In genomic region chr22:36865346-36865745, GRCh38 we compare ENCODE assay signal across 19 cellular contexts. TPM values are rescaled to one million over a fixed set of nuclear protein-coding genes. Genes with fewer than 3 reads are reported as not detected.
DNase-seq lines count a peak whose midpoint lies in the region; TF ChIP-seq lines count a peak whose summit lies in the region.
"Had no signal": no experiment of that assay in that cellular context is flagged by ENCODE, and none has a peak within 500 bp of the region (broad histone marks: within the 10 kb centered on the region; RNA-seq: fewer than 3 reads in every experiment).

No MANE protein-coding gene starts in this region.

- H3K36me3 ChIP-seq in MG63 (no peaks in the 10 kb centered on the region), neutrophil (peaks cover 71% of the 10 kb centered on the region), spleen (peaks cover 0 to 70% (median 29%) of the 10 kb centered on the region in 6 donors), brain microvascular endothelial cell (replicated peaks) (no peaks in the 10 kb centered on the region)

- H3K4me3 Mint-ChIP-seq in T-helper 2 cell treated with Interferon-gamma antibody and Interleukin-4, amounts not matched to agents 5 μg/mL and 100 μg/mL, for 36 hours, result no peak overlapping the region
- H3K4me3 Mint-ChIP-seq: activated naive CD4-positive, alpha-beta T cell treated with anti-CD3 and anti-CD28 coated beads, Interleukin-2, amount 10 ng/mL, durations not matched to agents 7 days and 5 days; central memory CD8-positive, alpha-beta T cell had no signal

- H3K27ac ChIP-seq in neutrophil (peak overlapping the region; percentile 95), spleen (peak overlapping the region in 2 of 8 donors; percentile 94 to 96), brain microvascular endothelial cell (no peak overlapping the region)
- H3K27ac ChIP-seq: epithelial cell of prostate, RWPE1 had no signal

- H3K4me3 ChIP-seq in MG63 (no peak overlapping the region), neutrophil (ENCODE audit: low read depth in 1 of 2, low read length in 1 of 2) (no peak overlapping the region), spleen (no peak overlapping the region), brain microvascular endothelial cell (ENCODE audit: low read depth, low read length) (no peak overlapping the region)

- H3K27me3 ChIP-seq in MG63, result no peaks in the 10 kb centered on the region
- no peaks in the 10 kb centered on the region for H3K27me3 ChIP-seq in neutrophil
- peaks cover 0 to 3% (median 0%) of the 10 kb centered on the region in 7 donors for H3K27me3 ChIP-seq in spleen (replicated peaks in 1 of 7)
- no peaks in the 10 kb centered on the region for H3K27me3 ChIP-seq in brain microvascular endothelial cell (replicated peaks)

- no peaks in the 10 kb centered on the region for H3K9me3 ChIP-seq in MG63
- no peaks in the 10 kb centered on the region for H3K9me3 ChIP-seq in neutrophil
- H3K9me3 ChIP-seq in spleen, result no peaks in the 10 kb centered on the region

- H3K27ac Mint-ChIP-seq in T-helper 2 cell treated with Interferon-gamma antibody and Interleukin-4, amounts not matched to agents 5 μg/mL and 100 μg/mL, for 36 hours, result no peak overlapping the region
- H3K27ac Mint-ChIP-seq: activated naive CD4-positive, alpha-beta T cell treated with anti-CD3 and anti-CD28 coated beads, Interleukin-2, amount 10 ng/mL, durations not matched to agents 7 days and 5 days had no signal

- DNase-seq in T-helper 2 cell treated with Interferon-gamma antibody and Interleukin-4, amounts not matched to agents 5 μg/mL and 100 μg/mL, for 36 hours (ENCODE audit: low spot score), result peak; percentile 11
- DNase-seq in T-helper 2 cell (no peak), MG63 (peak; percentile 13), dermis blood vessel endothelial cell (peak; percentile 42), spleen (no peak), brain microvascular endothelial cell (no peak), G401 (ENCODE audit: low spot score) (no peak)
- DNase-seq: activated naive CD4-positive, alpha-beta T cell treated with anti-CD3 and anti-CD28 coated beads, Interleukin-2, amount 10 ng/mL, durations not matched to agents 7 days and 5 days; left cardiac atrium; naive B cell; NCI-H2029 treated with DMSO at 0.1 percent for 48 hours; NCI-H526 treated with DMSO at 0.1 percent for 48 hours; stimulated activated CD4-positive, alpha-beta T cell treated with anti-CD3 and anti-CD28 coated beads, Interleukin-2, amount 100 ng/mL, for 48 hours had no signal

- peaks cover 29% of the 10 kb centered on the region for H3K4me1 Mint-ChIP-seq in T-helper 2 cell treated with Interferon-gamma antibody and Interleukin-4, amounts not matched to agents 5 μg/mL and 100 μg/mL, for 36 hours (ENCODE audit: low read depth)

- peaks cover 67 to 75% of the 10 kb centered on the region in 2 experiments for H3K4me1 ChIP-seq in neutrophil (ENCODE audit: control insufficient read depth in 1 of 2, insufficient read depth in 1 of 2, low read depth in 1 of 2, low read length in 1 of 2)
- H3K4me1 ChIP-seq in spleen, result peaks cover 0 to 52% (median 38%) of the 10 kb centered on the region in 6 donors

- H3K36me3 Mint-ChIP-seq in T-helper 2 cell treated with Interferon-gamma antibody and Interleukin-4, amounts not matched to agents 5 μg/mL and 100 μg/mL, for 36 hours (ENCODE audit: low read depth), result peaks cover 41% of the 10 kb centered on the region
- H3K36me3 Mint-ChIP-seq: activated naive CD4-positive, alpha-beta T cell treated with anti-CD3 and anti-CD28 coated beads, Interleukin-2, amount 10 ng/mL, durations not matched to agents 7 days and 5 days had no signal

- TF ChIP-seq CTCF in neutrophil (IDR thresholded peaks at IDR 0.05), result no peak
- no peak for TF ChIP-seq CTCF in spleen (IDR thresholded peaks at IDR 0.05 in 8 of 11, conservative IDR thresholded peaks at IDR 0.05 in 3 of 11)
- no peak for TF ChIP-seq CTCF in brain microvascular endothelial cell (IDR thresholded peaks at IDR 0.05; ENCODE audit: low read depth, low read length, missing control alignments)

- in situ Hi-C loops in brain microvascular endothelial cell (cut with HindIII; ENCODE audit: low pct_ligation_motif_present, low sequenced_read_pairs), result no loop called here
- in situ Hi-C loops in G401 (cut with HindIII; ENCODE audit: low sequenced_read_pairs), result no loop called here

- 49 to 57% (median 54%) methylated on average over 13 of the region's 13 CpGs for WGBS in spleen, 5 donors

- intact Hi-C loops in spleen (cut with DNase I; ENCODE audit: low total_unique reads), result no loop called here

- H3K9me3 Mint-ChIP-seq in T-helper 2 cell treated with Interferon-gamma antibody and Interleukin-4, amounts not matched to agents 5 μg/mL and 100 μg/mL, for 36 hours, result no peaks in the 10 kb centered on the region
- H3K9me3 Mint-ChIP-seq: activated naive CD4-positive, alpha-beta T cell treated with anti-CD3 and anti-CD28 coated beads, Interleukin-2, amount 10 ng/mL, durations not matched to agents 7 days and 5 days; central memory CD8-positive, alpha-beta T cell; naive B cell had no signal

- TF ChIP-seq POLR2A in spleen (IDR thresholded peaks at IDR 0.05), result no peak

- no peaks in the 10 kb centered on the region for H3K27me3 Mint-ChIP-seq in T-helper 2 cell treated with Interferon-gamma antibody and Interleukin-4, amounts not matched to agents 5 μg/mL and 100 μg/mL, for 36 hours (ENCODE audit: low read depth)
- H3K27me3 Mint-ChIP-seq: activated naive CD4-positive, alpha-beta T cell treated with anti-CD3 and anti-CD28 coated beads, Interleukin-2, amount 10 ng/mL, durations not matched to agents 7 days and 5 days; naive B cell had no signal

RNA-seq across cellular contexts. Expression of gene NCF4, which starts 4.5 kb away (rescaled TPM):
- not detected in 2 replicates for total RNA-seq in MG63 (2014; rRNA removed; shearing (Covaris generic); ENCODE audit: low replicate concordance)
- total RNA-seq in dermis blood vessel endothelial cell, result 0.17 TPM in 1 of 2 replicates, not detected in the other
- total RNA-seq in spleen, result 100 to 1,000 TPM in 6 of 7 donors, 10 to 100 TPM in 1; 89.0 to 222 (median 146) TPM
- polyA plus RNA-seq in spleen, result 100 to 1,000 TPM; 116 to 178 (median 162) TPM
- not detected in 2 replicates for total RNA-seq in G401 (2014; rRNA removed; shearing (Covaris generic))
- total RNA-seq: HT-29 had no signal

RNA-seq across cellular contexts. Expression of gene CSF2RB, which starts 48.1 kb away (rescaled TPM):
- not detected in 2 replicates for total RNA-seq in MG63 (2014; rRNA removed; shearing (Covaris generic); ENCODE audit: low replicate concordance)
- 7.1 and 9.2 TPM in 2 replicates for total RNA-seq in dermis blood vessel endothelial cell
- 100 to 1,000 TPM in 1 of 7 donors, 10 to 100 TPM in 6; 35.9 to 110 (median 61.3) TPM for total RNA-seq in spleen
- polyA plus RNA-seq in spleen, result 10 to 100 TPM; 14.2 to 19.7 (median 16.3) TPM
- total RNA-seq in G401 (2014; rRNA removed; shearing (Covaris generic)), result not detected in 2 replicates
- total RNA-seq: HT-29 had no signal

RNA-seq across cellular contexts. Expression of gene PVALB, which starts 48.5 kb away (rescaled TPM):
- not detected in 2 replicates for total RNA-seq in MG63 (2014; rRNA removed; shearing (Covaris generic); ENCODE audit: low replicate concordance)
- total RNA-seq in dermis blood vessel endothelial cell, result not detected in 2 replicates
- 1 to 10 TPM in 2 of 7 donors, under 1 TPM in 3, not detected in 2; 0.91 to 3.2 (median 0.95) TPM for total RNA-seq in spleen
- 1 to 10 TPM in 2 of 3 donors, under 1 TPM in 1; 0.52 to 2.8 (median 1.0) TPM for polyA plus RNA-seq in spleen
- total RNA-seq in G401 (2014; rRNA removed; shearing (Covaris generic)), result not detected in 2 replicates
- total RNA-seq: activated CD8-positive, alpha-beta memory T cell treated with anti-CD3 and anti-CD28 coated beads for 36 hours; HT-29; left cardiac atrium had no signal

Comparison
In these comparisons a context has a peak if more than half of its experiments do, and no peak if none do; other contexts are left out.
1. DNase-seq: peak in T-helper 2 cell treated with Interferon-gamma antibody and Interleukin-4, amounts not matched to agents 5 μg/mL and 100 μg/mL, for 36 hours (single experiment), MG63 (single experiment) and dermis blood vessel endothelial cell (single experiment); none in T-helper 2 cell (0 of 5), spleen (single experiment), brain microvascular endothelial cell (single experiment) and G401 (single experiment).
2. RNA of gene NCF4, which starts 4.5 kb away (total RNA-seq): 89.0 to 222 TPM in spleen; 0.17 TPM in dermis blood vessel endothelial cell, not detected in MG63 and not detected in G401; every median in the first group is over 10 times any median in the second.